ENCODE assay signal across 1 cellular context in genomic region chr17:74345433-74346241, GRCh38.
TF ChIP-seq lines count a peak whose summit lies in the region.

No MANE protein-coding gene starts in this region.

TF ChIP-seq in H1, 55 proteins besides CTCF, POLR2A, EP300 and RAD21:
- TF ChIP-seq FOSL1 (IDR thresholded peaks at IDR 0.05; ENCODE audit: insufficient read depth, low read depth, low read length) = no peak
- TF ChIP-seq GTF2F1 (IDR thresholded peaks at IDR 0.05; ENCODE audit: borderline replicate concordance, low read depth, low read length) = no peak
- TF ChIP-seq PHF8 (conservative IDR thresholded peaks at IDR 0.05; ENCODE audit: low read depth, low read length) = no peak
- no peak for TF ChIP-seq RXRA (IDR thresholded peaks at IDR 0.05; ENCODE audit: insufficient read depth, low read depth, low read length)
- no peak for TF ChIP-seq BRCA1 (IDR thresholded peaks at IDR 0.05; ENCODE audit: low read depth, low read length)
- TF ChIP-seq CBX5 (IDR thresholded peaks at IDR 0.05; ENCODE audit: low read depth, low read length) = no peak
- TF ChIP-seq ASH2L (IDR thresholded peaks at IDR 0.05; ENCODE audit: low read length) = no peak
- TF ChIP-seq SIX5 (IDR thresholded peaks at IDR 0.05; ENCODE audit: low read depth, low read length) = no peak
- TF ChIP-seq BACH1 (IDR thresholded peaks at IDR 0.05; ENCODE audit: low read length) = no peak
